9 cellular contexts compared by ENCODE assay signal in the genomic region with DNA sequence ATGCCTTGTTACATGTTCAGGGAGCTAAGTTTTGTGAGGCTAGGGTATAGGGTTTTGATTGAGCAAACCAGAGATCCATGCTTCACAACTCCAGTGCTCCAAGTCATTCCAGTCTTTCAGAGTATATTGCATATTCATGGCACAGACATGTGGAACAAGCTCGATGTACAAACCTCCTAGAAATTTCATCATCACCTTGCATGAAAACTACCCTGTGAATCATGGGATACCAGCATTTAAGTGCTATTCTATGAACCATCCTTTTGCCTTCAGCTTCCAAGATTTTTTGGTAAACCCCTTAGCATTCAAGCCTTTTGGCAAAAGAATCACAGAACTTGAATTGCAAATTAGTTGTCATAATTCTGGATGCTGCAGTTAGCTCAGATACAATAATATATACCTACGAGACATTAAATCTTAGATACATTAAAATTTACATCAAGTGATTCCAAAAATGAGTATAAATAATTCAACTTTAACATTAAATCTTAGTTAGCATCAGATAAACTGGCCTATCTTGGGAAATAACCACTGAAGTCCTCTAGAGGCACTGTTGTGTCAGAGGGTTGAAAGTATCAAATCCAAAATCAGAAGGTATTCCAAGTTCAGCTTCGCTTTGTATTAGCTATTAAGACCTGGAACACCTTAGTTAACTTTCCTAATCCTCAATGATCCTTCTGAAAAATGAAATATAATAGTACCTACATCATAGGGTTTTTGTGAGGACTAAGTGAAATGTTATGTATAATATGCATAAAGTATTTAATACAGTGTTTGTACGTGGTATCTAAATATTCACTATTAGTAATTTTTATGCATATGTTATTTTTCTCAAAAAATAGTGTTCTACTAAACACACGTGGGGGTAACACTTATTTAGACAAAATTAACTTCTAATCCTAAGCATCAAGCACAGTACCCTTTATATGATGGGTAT. TPM values are rescaled to one million over a fixed set of nuclear protein-coding genes. Genes with fewer than 3 reads are reported as not detected.
A peak's percentile ranks its signal among the peaks of the same experiment; 100 is the strongest.
DNase-seq lines count a peak whose midpoint lies in the region; ATAC-seq and TF ChIP-seq lines count a peak whose summit lies in the region.
"Had no signal": no experiment of that assay in that cellular context is flagged by ENCODE, and none has a peak within 500 bp of the region (broad histone marks: within the 10 kb centered on the region; RNA-seq: fewer than 3 reads in every experiment).

No MANE protein-coding gene starts in this region.

- no peak overlapping the region for H3K27ac Mint-ChIP-seq in activated T-cell treated with anti-CD3 and anti-CD28 coated beads, Interleukin-2, amount 50 U/mL, for 72 hours
- H3K27ac Mint-ChIP-seq: memory B cell had no signal

- ATAC-seq in right cardiac atrium (no peak), GM18498 (IDR thresholded peaks at IDR 0.05; ENCODE audit: unreplicated experiment) (no peak)
- no peak for ATAC-seq in activated T-cell treated with anti-CD3 and anti-CD28 coated beads, Interleukin-2, amount 50 U/mL, for 72 hours (replicated peaks in 1 of 2)

- H3K27me3 ChIP-seq in left ventricle myocardium inferior (ENCODE audit: low read depth) (no peaks in the 10 kb centered on the region), right cardiac atrium (ENCODE audit: control insufficient read depth, insufficient read depth) (no peaks in the 10 kb centered on the region)

- TF ChIP-seq CTCF in left ventricle myocardium inferior (IDR thresholded peaks at IDR 0.05; ENCODE audit: borderline replicate concordance) (peak; percentile 46), fibroblast of pulmonary artery (IDR thresholded peaks at IDR 0.05; ENCODE audit: low read length, missing control alignments) (peak; percentile 60), coronary artery (IDR thresholded peaks at IDR 0.05) (no peak)

- H3K27me3 Mint-ChIP-seq in activated T-cell treated with anti-CD3 and anti-CD28 coated beads, Interleukin-2, amount 50 U/mL, for 72 hours (ENCODE audit: low read depth): peaks cover 15% of the 10 kb centered on the region

- 86% methylated on average over 5 of the region's 5 CpGs for WGBS in right cardiac atrium

- H3K4me1 Mint-ChIP-seq in activated T-cell treated with anti-CD3 and anti-CD28 coated beads, Interleukin-2, amount 50 U/mL, for 72 hours (ENCODE audit: low read depth): no peaks in the 10 kb centered on the region
- H3K4me1 Mint-ChIP-seq: memory B cell had no signal

- H3K9me3 ChIP-seq in left ventricle myocardium inferior (replicated peaks) (no peaks in the 10 kb centered on the region), right cardiac atrium (ENCODE audit: control insufficient read depth, low read length) (no peaks in the 10 kb centered on the region)

- H3K36me3 ChIP-seq in left ventricle myocardium inferior: no peaks in the 10 kb centered on the region

- H3K4me3 ChIP-seq in left ventricle myocardium inferior: no peak overlapping the region
- H3K4me3 ChIP-seq in right cardiac atrium (ENCODE audit: low read length): no peak overlapping the region
- H3K4me3 ChIP-seq in fibroblast of pulmonary artery (replicated peaks; ENCODE audit: low read depth, low read length): no peak overlapping the region
- no peak overlapping the region for H3K4me3 ChIP-seq in coronary artery

- intact Hi-C loops in left ventricle myocardium inferior (cut with micrococcal nuclease) (no loop called here), right cardiac atrium (cut with DNase I) (no loop called here)

- no peak for DNase-seq in left ventricle myocardium inferior
- DNase-seq in right cardiac atrium: no peak
- DNase-seq in OCI-M1 (lab: John Stamatoyannopoulos, UW): peak; percentile 59
- no peak for DNase-seq in fibroblast of pulmonary artery (ENCODE audit: low read depth)
- no peak for DNase-seq in stimulated activated CD4-positive, alpha-beta T cell treated with anti-CD3 and anti-CD28 coated beads, Interleukin-4, amount 100 ng/mL, for 1 hour
- no peak for DNase-seq in coronary artery (ENCODE audit: low spot score)
- no peak for DNase-seq in activated T-cell treated with anti-CD3 and anti-CD28 coated beads, Interleukin-2, amount 50 U/mL, for 72 hours

- H3K4me1 ChIP-seq in left ventricle myocardium inferior (no peaks in the 10 kb centered on the region), right cardiac atrium (ENCODE audit: control insufficient read depth, insufficient read depth, low read length) (no peaks in the 10 kb centered on the region)

- H3K27ac ChIP-seq in left ventricle myocardium inferior (replicated peaks): no peak overlapping the region
- H3K27ac ChIP-seq in right cardiac atrium (ENCODE audit: low read length): no peak overlapping the region
- no peak overlapping the region for H3K27ac ChIP-seq in coronary artery

- no peak overlapping the region for H3K4me3 Mint-ChIP-seq in activated T-cell treated with anti-CD3 and anti-CD28 coated beads, Interleukin-2, amount 50 U/mL, for 72 hours
- H3K4me3 Mint-ChIP-seq: memory B cell had no signal

- H3K9me3 Mint-ChIP-seq in activated T-cell treated with anti-CD3 and anti-CD28 coated beads, Interleukin-2, amount 50 U/mL, for 72 hours: no peaks in the 10 kb centered on the region
- H3K9me3 Mint-ChIP-seq: memory B cell had no signal

- H3K36me3 Mint-ChIP-seq in activated T-cell treated with anti-CD3 and anti-CD28 coated beads, Interleukin-2, amount 50 U/mL, for 72 hours (ENCODE audit: insufficient read depth in 2 of 2): no peaks in the 10 kb centered on the region
- H3K36me3 Mint-ChIP-seq: memory B cell had no signal

RNA-seq across cellular contexts. Expression of gene CABCOCO1, which starts 55.5 kb away (rescaled TPM):
- total RNA-seq in left ventricle myocardium inferior (not detected), right cardiac atrium (under 1 TPM in 1 of 4 donors, not detected in 3; 0.66 TPM)
- 0.09 TPM for polyA plus RNA-seq in right cardiac atrium
- total RNA-seq in activated T-cell treated with anti-CD3 and anti-CD28 coated beads, Interleukin-2, amount 50 U/mL, for 72 hours: not detected
